In the genomic region with DNA sequence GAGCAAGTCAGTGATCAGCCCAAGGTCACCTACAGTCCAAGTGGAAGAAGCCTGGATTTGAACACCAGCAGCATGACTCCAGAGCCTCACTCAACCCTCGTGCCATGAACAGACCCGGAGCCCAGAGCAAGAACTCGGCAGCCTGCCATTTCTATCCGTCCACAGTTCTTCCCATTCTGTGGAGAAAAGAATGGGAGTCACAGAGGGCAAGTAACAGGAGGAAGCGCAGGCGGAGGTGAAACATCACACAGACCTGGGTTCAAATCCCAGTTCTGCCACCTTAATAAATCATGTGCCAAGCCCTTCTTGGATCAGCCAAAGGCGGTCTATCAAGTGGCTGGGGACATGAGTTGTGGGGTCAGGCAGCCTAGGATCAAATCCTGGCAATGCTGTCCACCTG, we compare ENCODE assay signal across 10 cellular contexts. TPM values are rescaled to one million over a fixed set of nuclear protein-coding genes. Genes with fewer than 3 reads are reported as not detected.
DNase-seq lines count a peak whose midpoint lies in the region; ATAC-seq, FAIRE-seq and TF ChIP-seq lines count a peak whose summit lies in the region.
"Had no signal": no experiment of that assay in that cellular context is flagged by ENCODE, and none has a peak within 500 bp of the region (broad histone marks: within the 10 kb centered on the region; RNA-seq: fewer than 3 reads in every experiment).

No MANE protein-coding gene starts in this region.

- intact Hi-C loops in kidney (cut with DNase I), result no loop called here

- no peak for FAIRE-seq in kidney (lab: Jason Lieb, UNC)

- DNase-seq in T-helper 2 cell treated with Interferon-gamma antibody and Interleukin-4, amounts not matched to agents 5 μg/mL and 100 μg/mL, for 36 hours (ENCODE audit: low spot score), result no peak
- DNase-seq in T-helper 2 cell (no peak), globus pallidus (ENCODE audit: low spot score) (peak; percentile 63), ecto neural progenitor cell (ENCODE audit: low spot score) (no peak), kidney (no peak)
- DNase-seq in activated CD4-positive, alpha-beta memory T cell treated with anti-CD3 and anti-CD28 coated beads, Interleukin-2, amount 10 ng/mL, durations not matched to agents 7 days and 5 days, result no peak
- DNase-seq: NCI-H187 treated with DMSO at 0.1 percent for 48 hours had no signal

- H3K36me3 Mint-ChIP-seq in T-helper 2 cell treated with Interferon-gamma antibody and Interleukin-4, amounts not matched to agents 5 μg/mL and 100 μg/mL, for 36 hours (ENCODE audit: low read depth), result peaks cover 22% of the 10 kb centered on the region
- peaks cover 82% of the 10 kb centered on the region for H3K36me3 Mint-ChIP-seq in activated CD4-positive, alpha-beta memory T cell treated with anti-CD3 and anti-CD28 coated beads, Interleukin-2, amount 10 ng/mL, durations not matched to agents 7 days and 5 days (ENCODE audit: low read depth)
- peaks cover 19% of the 10 kb centered on the region for H3K36me3 Mint-ChIP-seq in stimulated activated memory B cell treated with anti-CD40 and anti-IgM and Interleukin-4, amounts not matched to agents 10 μg/mL and 1 μg/mL and 100 μg/mL, for 72 hours

- no peak for ATAC-seq in stimulated activated memory B cell treated with anti-CD40 and anti-IgM and Interleukin-4, amounts not matched to agents 10 μg/mL and 1 μg/mL and 100 μg/mL, for 72 hours
- ATAC-seq in HG03025 (IDR thresholded peaks at IDR 0.05; ENCODE audit: low FRiP score, unreplicated experiment), result no peak

- peaks cover 25% of the 10 kb centered on the region for H3K27me3 Mint-ChIP-seq in T-helper 2 cell treated with Interferon-gamma antibody and Interleukin-4, amounts not matched to agents 5 μg/mL and 100 μg/mL, for 36 hours (ENCODE audit: low read depth)
- no peaks in the 10 kb centered on the region for H3K27me3 Mint-ChIP-seq in activated CD4-positive, alpha-beta memory T cell treated with anti-CD3 and anti-CD28 coated beads, Interleukin-2, amount 10 ng/mL, durations not matched to agents 7 days and 5 days
- no peaks in the 10 kb centered on the region for H3K27me3 Mint-ChIP-seq in stimulated activated memory B cell treated with anti-CD40 and anti-IgM and Interleukin-4, amounts not matched to agents 10 μg/mL and 1 μg/mL and 100 μg/mL, for 72 hours

- no peak overlapping the region for H3K9ac ChIP-seq in kidney (ENCODE audit: low read length in 2 of 2)

- no peak overlapping the region for H3K27ac ChIP-seq in kidney (ENCODE audit: low read depth in 2 of 2, low read length in 2 of 2)

- peak overlapping the region; percentile 89 for H3K27ac Mint-ChIP-seq in T-helper 2 cell treated with Interferon-gamma antibody and Interleukin-4, amounts not matched to agents 5 μg/mL and 100 μg/mL, for 36 hours
- H3K27ac Mint-ChIP-seq in activated CD4-positive, alpha-beta memory T cell treated with anti-CD3 and anti-CD28 coated beads, Interleukin-2, amount 10 ng/mL, durations not matched to agents 7 days and 5 days, result peak overlapping the region; percentile 97
- peak overlapping the region; percentile 96 for H3K27ac Mint-ChIP-seq in stimulated activated memory B cell treated with anti-CD40 and anti-IgM and Interleukin-4, amounts not matched to agents 10 μg/mL and 1 μg/mL and 100 μg/mL, for 72 hours
- H3K27ac Mint-ChIP-seq: nephron had no signal

- CTCF ChIA-PET in activated CD4-positive, alpha-beta memory T cell treated with anti-CD3 and anti-CD28 coated beads, Interleukin-2, amount 10 ng/mL, durations not matched to agents 7 days and 5 days (lab: Charles Lee), result interaction anchor here (0.7 to 1.1 kb wide), 2 partner anchors 82 to 166 kb away, joined by 3 read pairs; no protein-coding TSS in a partner anchor

- H3K4me3 ChIP-seq in kidney (ENCODE audit: low read length in 2 of 2), result no peak overlapping the region

- no peaks in the 10 kb centered on the region for H3K9me3 Mint-ChIP-seq in T-helper 2 cell treated with Interferon-gamma antibody and Interleukin-4, amounts not matched to agents 5 μg/mL and 100 μg/mL, for 36 hours
- H3K9me3 Mint-ChIP-seq in activated CD4-positive, alpha-beta memory T cell treated with anti-CD3 and anti-CD28 coated beads, Interleukin-2, amount 10 ng/mL, durations not matched to agents 7 days and 5 days, result no peaks in the 10 kb centered on the region
- H3K9me3 Mint-ChIP-seq in stimulated activated memory B cell treated with anti-CD40 and anti-IgM and Interleukin-4, amounts not matched to agents 10 μg/mL and 1 μg/mL and 100 μg/mL, for 72 hours, result no peaks in the 10 kb centered on the region
- H3K9me3 Mint-ChIP-seq: nephron had no signal

- H3K4me1 ChIP-seq in kidney (ENCODE audit: control insufficient read depth in 1 of 2, insufficient read depth in 1 of 2, low read depth in 1 of 2, low read length in 2 of 2), result peaks cover 0 to 15% of the 10 kb centered on the region in 2 donors

- H3K9me3 ChIP-seq in kidney (ENCODE audit: control insufficient read depth in 1 of 2, low read length in 2 of 2), result no peaks in the 10 kb centered on the region

- H3K36me3 ChIP-seq in kidney (ENCODE audit: control insufficient read depth in 1 of 2, insufficient read depth in 2 of 2, low read length in 2 of 2), result no peaks in the 10 kb centered on the region

- H3K4me3 Mint-ChIP-seq in T-helper 2 cell treated with Interferon-gamma antibody and Interleukin-4, amounts not matched to agents 5 μg/mL and 100 μg/mL, for 36 hours, result peak overlapping the region; percentile 95
- peak overlapping the region; percentile 98 for H3K4me3 Mint-ChIP-seq in activated CD4-positive, alpha-beta memory T cell treated with anti-CD3 and anti-CD28 coated beads, Interleukin-2, amount 10 ng/mL, durations not matched to agents 7 days and 5 days
- peak overlapping the region; percentile 100 for H3K4me3 Mint-ChIP-seq in stimulated activated memory B cell treated with anti-CD40 and anti-IgM and Interleukin-4, amounts not matched to agents 10 μg/mL and 1 μg/mL and 100 μg/mL, for 72 hours

- no peak for TF ChIP-seq CTCF in kidney (IDR thresholded peaks at IDR 0.05; ENCODE audit: borderline replicate concordance, extremely low read depth, insufficient read depth)

- POLR2A ChIA-PET in activated CD4-positive, alpha-beta memory T cell treated with anti-CD3 and anti-CD28 coated beads, Interleukin-2, amount 10 ng/mL, durations not matched to agents 7 days and 5 days (lab: Charles Lee), result interaction anchor here (1.0 to 1.6 kb wide), 5 partner anchors 18 to 107 kb away, joined by 3 to 11 read pairs (median 5); no protein-coding TSS in a partner anchor

- H3K4me1 Mint-ChIP-seq in T-helper 2 cell treated with Interferon-gamma antibody and Interleukin-4, amounts not matched to agents 5 μg/mL and 100 μg/mL, for 36 hours (ENCODE audit: low read depth), result peaks cover 65% of the 10 kb centered on the region
- peaks cover 6% of the 10 kb centered on the region for H3K4me1 Mint-ChIP-seq in activated CD4-positive, alpha-beta memory T cell treated with anti-CD3 and anti-CD28 coated beads, Interleukin-2, amount 10 ng/mL, durations not matched to agents 7 days and 5 days
- H3K4me1 Mint-ChIP-seq in stimulated activated memory B cell treated with anti-CD40 and anti-IgM and Interleukin-4, amounts not matched to agents 10 μg/mL and 1 μg/mL and 100 μg/mL, for 72 hours, result peaks cover 82% of the 10 kb centered on the region

RNA-seq across cellular contexts. Expression of gene PREX1, which starts 4.3 kb away (rescaled TPM):
- total RNA-seq in activated CD4-positive, alpha-beta memory T cell treated with anti-CD3 and anti-CD28 coated beads, Interleukin-2, amount 10 ng/mL, durations not matched to agents 7 days and 5 days, result 100 to 1,000 TPM; 158 to 160 TPM
- 38.2 TPM for total RNA-seq in kidney
- polyA plus RNA-seq in kidney (ENCODE audit: insufficient read depth, low read depth, low replicate concordance), result 8.5 TPM
